In genomic region chr2:176491172-176491904, GRCh38 we compare ENCODE assay signal across 9 cellular contexts.
A peak's percentile ranks its signal among the peaks of the same experiment; 100 is the strongest.
DNase-seq lines count a peak whose midpoint lies in the region; ATAC-seq and TF ChIP-seq lines count a peak whose summit lies in the region.
"Had no signal": no experiment of that assay in that cellular context is flagged by ENCODE, and none has a peak within 500 bp of the region (broad histone marks: within the 10 kb centered on the region; RNA-seq: fewer than 3 reads in every experiment).

No MANE protein-coding gene starts in this region.

- TF ChIP-seq CTCF in Peyer's patch (IDR thresholded peaks at IDR 0.05), result no peak
- TF ChIP-seq CTCF in fibroblast of mammary gland (conservative IDR thresholded peaks at IDR 0.05; ENCODE audit: control insufficient read depth, insufficient read depth, low read depth, low read length), result no peak
- TF ChIP-seq CTCF in glutamatergic neuron (IDR thresholded peaks at IDR 0.05; ENCODE audit: partially characterized antibody, unreplicated experiment), result no peak

- no peaks in the 10 kb centered on the region for H3K36me3 Mint-ChIP-seq in glutamatergic neuron (ENCODE audit: unreplicated experiment)

- peaks cover 12% of the 10 kb centered on the region for H3K4me1 Mint-ChIP-seq in glutamatergic neuron (ENCODE audit: low read depth, unreplicated experiment)

- no peak overlapping the region for H3K4me3 Mint-ChIP-seq in glutamatergic neuron (ENCODE audit: unreplicated experiment)

- H3K27ac ChIP-seq in Peyer's patch, result peak overlapping the region in 3 of 4 donors; percentile 19 to 75 (median 67)
- H3K27ac ChIP-seq: ascending aorta had no signal

- DNase-seq in activated T-cell treated with anti-CD3 and anti-CD28 coated beads for 24 hours (ENCODE audit: low read depth), result peak; percentile 3
- no peak for DNase-seq in activated T-cell treated with anti-CD3 and anti-CD28 coated beads, Interleukin-2, amount 50 U/mL, for 1 hour
- peak in 2 of 3 donors; percentile 23 to 57 for DNase-seq in Peyer's patch
- DNase-seq in fibroblast of mammary gland (ENCODE audit: low read depth), result peak; percentile 100
- DNase-seq in sciatic nerve (ENCODE audit: low spot score), result peak; percentile 64
- DNase-seq in C1 segment of cervical spinal cord (lab: John Stamatoyannopoulos, UW), result no peak
- no peak for DNase-seq in glutamatergic neuron

- no peaks in the 10 kb centered on the region for H3K9me3 ChIP-seq in Peyer's patch
- H3K9me3 ChIP-seq: ascending aorta had no signal

- peak; percentile 94 for ATAC-seq in HG02885 (IDR thresholded peaks at IDR 0.05; ENCODE audit: poor library complexity, unreplicated experiment)
- ATAC-seq in sciatic nerve, result peak; percentile 89

- H3K4me3 ChIP-seq in Peyer's patch (no peak overlapping the region), fibroblast of mammary gland (ENCODE audit: control insufficient read depth, low read depth, low read length) (no peak overlapping the region)
- H3K4me3 ChIP-seq: ascending aorta had no signal

- no peaks in the 10 kb centered on the region for H3K27me3 ChIP-seq in Peyer's patch
- H3K27me3 ChIP-seq: ascending aorta had no signal

- H3K36me3 ChIP-seq in Peyer's patch, result no peaks in the 10 kb centered on the region
- H3K36me3 ChIP-seq: ascending aorta had no signal

- no peaks in the 10 kb centered on the region for H3K4me1 ChIP-seq in Peyer's patch
- H3K4me1 ChIP-seq: ascending aorta had no signal

- intact Hi-C loops in sciatic nerve (cut with DNase I), result no loop called here

- H3K9me3 Mint-ChIP-seq in glutamatergic neuron (ENCODE audit: unreplicated experiment), result peaks cover 2% of the 10 kb centered on the region

- TF ChIP-seq POLR2A in Peyer's patch (IDR thresholded peaks at IDR 0.05), result no peak

- no peak overlapping the region for H3K27ac Mint-ChIP-seq in glutamatergic neuron (ENCODE audit: unreplicated experiment)

- H3K27me3 Mint-ChIP-seq in glutamatergic neuron (ENCODE audit: unreplicated experiment), result no peaks in the 10 kb centered on the region

Comparison
In these comparisons a context has a peak if more than half of its experiments do, and no peak if none do; other contexts are left out.
1. DNase-seq: peak in activated T-cell treated with anti-CD3 and anti-CD28 coated beads for 24 hours (single experiment), Peyer's patch (2 of 3), fibroblast of mammary gland (single experiment) and sciatic nerve (single experiment); none in activated T-cell treated with anti-CD3 and anti-CD28 coated beads, Interleukin-2, amount 50 U/mL, for 1 hour (single experiment), C1 segment of cervical spinal cord (0 of 14) and glutamatergic neuron (single experiment).